Comparison of ENCODE assay signal across 13 cellular contexts in the genomic region with DNA sequence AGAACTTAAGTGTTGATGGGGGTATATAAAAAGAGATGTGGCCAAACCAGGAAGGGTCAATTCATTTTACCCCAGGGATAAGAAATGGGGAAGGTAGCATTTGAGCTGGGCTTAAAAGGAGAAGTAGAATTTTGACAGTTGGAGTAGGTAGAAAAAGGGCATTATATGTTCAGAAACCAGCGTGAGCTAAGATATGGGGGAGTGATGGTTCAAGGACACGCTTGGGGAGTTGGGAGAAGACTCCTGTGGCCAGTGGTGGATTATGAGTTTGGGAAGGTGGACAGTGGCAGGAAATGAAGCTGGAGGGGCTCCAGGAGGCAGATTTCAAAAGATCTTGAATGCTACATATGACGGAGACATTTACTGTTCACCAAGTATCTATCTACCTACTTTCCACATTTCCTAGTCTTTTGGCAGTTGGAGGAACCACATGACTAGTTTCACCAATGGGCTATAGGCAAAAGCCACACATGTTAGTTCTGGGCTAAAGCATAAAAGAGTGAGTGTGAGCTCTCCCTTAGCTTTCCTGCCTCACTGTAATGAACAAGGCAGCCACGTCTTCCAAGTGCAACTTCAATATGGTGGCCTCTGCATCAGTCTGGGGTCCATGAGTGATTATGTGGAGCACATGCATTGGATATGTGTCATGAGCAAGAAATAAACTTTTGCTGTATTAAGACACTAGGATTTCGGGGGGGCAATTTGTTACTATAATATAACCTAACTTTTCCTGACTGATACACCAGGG.
"Had no signal": no experiment of that assay in that cellular context is flagged by ENCODE, and none has a peak within 500 bp of the region (broad histone marks: within the 10 kb centered on the region; RNA-seq: fewer than 3 reads in every experiment).

No MANE protein-coding gene starts in this region.

- H3K36me3 ChIP-seq: tibial artery, vagina had no signal

- H3K79me2 ChIP-seq: parathyroid adenoma had no signal

- H3K27me3 Mint-ChIP-seq: activated CD8-positive, alpha-beta T cell treated with anti-CD3 and anti-CD28 coated beads for 36 hours; activated naive CD8-positive, alpha-beta T cell treated with anti-CD3 and anti-CD28 coated beads, Interleukin-2, amount 10 ng/mL, durations not matched to agents 7 days and 5 days had no signal

- H3K27ac Mint-ChIP-seq: activated CD8-positive, alpha-beta T cell treated with anti-CD3 and anti-CD28 coated beads for 36 hours; activated naive CD8-positive, alpha-beta T cell treated with anti-CD3 and anti-CD28 coated beads, Interleukin-2, amount 10 ng/mL, durations not matched to agents 7 days and 5 days had no signal

- H3K4me3 ChIP-seq: dorsolateral prefrontal cortex, lung, skin epidermis, tibial artery, vagina had no signal

- H3K9me3 ChIP-seq: tibial artery, vagina had no signal

- H3K27ac ChIP-seq: dorsolateral prefrontal cortex, parathyroid adenoma, tibial artery, vagina had no signal

- H3K9ac ChIP-seq: parathyroid adenoma had no signal

- H2AFZ ChIP-seq: parathyroid adenoma had no signal

- H3K27me3 ChIP-seq: dorsolateral prefrontal cortex, tibial artery, vagina had no signal

- H3K4me1 ChIP-seq: parathyroid adenoma, vagina had no signal

- DNase-seq: activated CD4-positive, alpha-beta T cell treated with anti-CD3 and anti-CD28 coated beads for 4 hours; activated CD8-positive, alpha-beta memory T cell treated with anti-CD3 and anti-CD28 coated beads, Interleukin-2, amount 50 U/mL, for 4 hours; activated CD8-positive, alpha-beta T cell treated with anti-CD3 and anti-CD28 coated beads for 36 hours; activated naive CD8-positive, alpha-beta T cell treated with anti-CD3 and anti-CD28 coated beads, Interleukin-2, amount 10 ng/mL, durations not matched to agents 7 days and 5 days; anterior cingulate cortex; cerebellar nuclear complex; dorsolateral prefrontal cortex; midbrain; tibial artery had no signal

- H3K4me3 Mint-ChIP-seq: activated CD8-positive, alpha-beta T cell treated with anti-CD3 and anti-CD28 coated beads for 36 hours; activated naive CD8-positive, alpha-beta T cell treated with anti-CD3 and anti-CD28 coated beads, Interleukin-2, amount 10 ng/mL, durations not matched to agents 7 days and 5 days had no signal

- ATAC-seq: activated CD8-positive, alpha-beta T cell treated with anti-CD3 and anti-CD28 coated beads for 36 hours had no signal

- H3K9me3 Mint-ChIP-seq: activated CD8-positive, alpha-beta T cell treated with anti-CD3 and anti-CD28 coated beads for 36 hours; activated naive CD8-positive, alpha-beta T cell treated with anti-CD3 and anti-CD28 coated beads, Interleukin-2, amount 10 ng/mL, durations not matched to agents 7 days and 5 days had no signal
